In the genomic region with DNA sequence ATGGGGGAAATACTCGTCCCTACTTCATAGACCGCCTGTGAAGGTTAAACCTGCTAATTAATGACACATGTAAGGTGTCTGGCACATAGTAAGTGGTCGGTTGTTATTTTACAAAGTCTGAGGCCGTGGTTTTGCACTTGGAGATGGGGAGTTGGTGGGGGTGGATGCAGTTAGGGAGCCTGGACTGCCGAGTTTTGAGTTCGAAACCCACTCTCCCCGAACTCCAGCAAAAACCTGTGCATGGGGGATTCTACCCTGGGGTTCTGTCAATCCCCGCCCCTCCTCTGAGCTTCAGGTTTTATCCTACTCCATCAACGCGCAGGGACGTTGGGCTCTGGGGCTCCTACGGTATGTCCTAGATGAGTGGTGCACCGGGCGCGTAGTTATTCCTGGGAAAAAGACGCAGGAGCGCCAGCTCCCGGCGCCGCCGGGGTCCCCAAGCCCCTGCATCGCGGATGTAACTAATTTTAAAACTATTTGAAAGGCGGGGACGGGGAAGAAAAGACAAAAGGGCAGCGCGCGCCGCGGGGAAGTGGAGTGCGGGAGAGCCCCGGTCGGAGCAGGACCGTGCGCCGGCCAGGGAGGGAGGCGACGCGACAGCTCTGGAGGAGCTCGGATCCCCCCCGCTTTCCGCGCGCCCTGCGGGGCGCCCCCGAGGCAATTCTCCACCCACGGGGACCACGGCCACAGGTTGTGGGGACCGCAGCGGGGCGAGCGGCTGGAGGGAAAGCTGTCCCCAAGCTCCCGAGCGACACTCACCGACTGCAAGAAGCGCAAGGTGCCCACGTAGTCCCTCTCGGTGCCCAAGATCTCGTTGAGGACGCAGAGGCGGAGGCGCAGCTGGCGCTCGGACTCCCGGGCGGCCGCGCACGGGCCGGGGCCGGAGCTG, we compare ENCODE assay signal across 8 cellular contexts. TPM values are rescaled to one million over a fixed set of nuclear protein-coding genes. Genes with fewer than 3 reads are reported as not detected.
DNase-seq lines count a peak whose midpoint lies in the region; ATAC-seq and TF ChIP-seq lines count a peak whose summit lies in the region.

No MANE protein-coding gene starts in this region.

- H3K79me1 ChIP-seq in mesendoderm (ENCODE audit: low read length): peaks cover 14% of the 10 kb centered on the region

- H3K9me3 ChIP-seq in SJSA1 (replicated peaks) (no peaks in the 10 kb centered on the region), thyroid gland (no peaks in the 10 kb centered on the region)

- H3K27ac ChIP-seq in SJSA1 (peak overlapping the region; percentile 58), cingulate gyrus (ENCODE audit: low read depth, low read length) (peak overlapping the region; percentile 88), mesendoderm (ENCODE audit: low read depth, low read length) (peak overlapping the region; percentile 82), thyroid gland (peak overlapping the region in 1 of 3 donors; percentile 46)

- peak overlapping the region; percentile 96 for H3K56ac ChIP-seq in mesendoderm (ENCODE audit: low read length)

- ATAC-seq in activated CD4-positive, alpha-beta T cell treated with anti-CD3 and anti-CD28 coated beads for 36 hours: no peak
- ATAC-seq in HG02885 (IDR thresholded peaks at IDR 0.05; ENCODE audit: poor library complexity, unreplicated experiment) (peak; percentile 19), left lobe of liver (no peak)

- H3K4me3 ChIP-seq in SJSA1 (peak overlapping the region; percentile 89), mesendoderm (ENCODE audit: low read length) (peak overlapping the region; percentile 85), thyroid gland (replicated peaks in 1 of 3) (peak overlapping the region in 2 of 3 donors; percentile 57 to 65)

- TF ChIP-seq POLR2A in thyroid gland (IDR thresholded peaks at IDR 0.05): no peak

- H4K8ac ChIP-seq in mesendoderm (ENCODE audit: low read depth, low read length): no peak overlapping the region

- H3K79me2 ChIP-seq in mesendoderm (ENCODE audit: control insufficient read depth, insufficient read depth, low read length): peaks cover 41% of the 10 kb centered on the region

- CTCF ChIA-PET in activated CD4-positive, alpha-beta T cell treated with anti-CD3 and anti-CD28 coated beads for 36 hours (lab: Charles Lee): interaction anchor here (0.5 to 1.7 kb wide), 4 partner anchors 94 to 194 kb away, joined by 3 to 5 read pairs (median 3); partner anchors contain the start of gene ARFGEF2

- peak overlapping the region; percentile 95 for H3K27ac Mint-ChIP-seq in activated CD4-positive, alpha-beta T cell treated with anti-CD3 and anti-CD28 coated beads for 36 hours

- H3K18ac ChIP-seq in mesendoderm (ENCODE audit: low read length): peak overlapping the region; percentile 86

- WGBS in mesendoderm (ENCODE audit: extremely low coverage, insufficient coverage, low lambda C conversion rate): no CpG with 5 or more reads among the region's 72 CpGs
- WGBS in thyroid gland, 2 donors: 5 to 9% methylated on average over 35 to 56 of the region's 72 CpGs

- peaks cover 3% of the 10 kb centered on the region; the same call in 1 of the 2 replicates for H3K36me3 ChIP-seq in SJSA1
- peaks cover 1% of the 10 kb centered on the region for H3K36me3 ChIP-seq in mesendoderm (ENCODE audit: control insufficient read depth, insufficient read depth, low read length)
- no peaks in the 10 kb centered on the region for H3K36me3 ChIP-seq in thyroid gland

- peak overlapping the region; percentile 82 for H3K4ac ChIP-seq in mesendoderm (ENCODE audit: low read depth, low read length)

- H3K27me3 ChIP-seq in SJSA1 (replicated peaks) (no peaks in the 10 kb centered on the region), mesendoderm (ENCODE audit: insufficient read depth, low read length, poor library complexity) (no peaks in the 10 kb centered on the region), thyroid gland (no peaks in the 10 kb centered on the region)

- H2BK5ac ChIP-seq in mesendoderm (ENCODE audit: low read length): peak overlapping the region; percentile 83

- H3K4me1 Mint-ChIP-seq in activated CD4-positive, alpha-beta T cell treated with anti-CD3 and anti-CD28 coated beads for 36 hours: peaks cover 48% of the 10 kb centered on the region

- peak overlapping the region; percentile 88 for H3K4me3 Mint-ChIP-seq in activated CD4-positive, alpha-beta T cell treated with anti-CD3 and anti-CD28 coated beads for 36 hours

- peak; percentile 57 for DNase-seq in activated CD4-positive, alpha-beta T cell treated with anti-CD3 and anti-CD28 coated beads for 36 hours
- DNase-seq in activated CD4-positive, alpha-beta T cell treated with anti-CD3 and anti-CD28 coated beads for 1 hour: no peak
- peak; percentile 55 to 75 for DNase-seq in SJSA1 (ENCODE audit: low read depth in 1 of 2, low spot score in 2 of 2)
- peak; percentile 78 for DNase-seq in mesendoderm
- DNase-seq in thyroid gland: peak; percentile 39
- DNase-seq in left lobe of liver (ENCODE audit: low spot score): no peak

- POLR2A ChIA-PET in activated CD4-positive, alpha-beta T cell treated with anti-CD3 and anti-CD28 coated beads for 36 hours (lab: Charles Lee): interaction anchor here (0.6 to 1.6 kb wide), 3 partner anchors 58 to 1227 kb away, joined by 3 read pairs; no protein-coding TSS in a partner anchor

- intact Hi-C loops in activated CD4-positive, alpha-beta T cell treated with anti-CD3 and anti-CD28 coated beads for 36 hours (cut with DNase I, micrococcal nuclease): loop anchor here in 1 of 2 experiments (2.0 to 5.0 kb wide), 2 partner anchors 80 to 110 kb away; no protein-coding TSS in a partner anchor
- intact Hi-C loops in thyroid gland (cut with DNase I): loop anchor here (5.0 kb wide), 1 partner anchor 145 kb away; no protein-coding TSS in a partner anchor

- no peak overlapping the region for H2BK15ac ChIP-seq in mesendoderm (replicated peaks; ENCODE audit: low read depth)

- peak overlapping the region; percentile 61 for H3K4me2 ChIP-seq in mesendoderm (ENCODE audit: low read length)

- H2AK5ac ChIP-seq in mesendoderm (ENCODE audit: low read length): no peak overlapping the region

- TF ChIP-seq CTCF in thyroid gland (IDR thresholded peaks at IDR 0.05): no peak

- H3K23ac ChIP-seq in mesendoderm (ENCODE audit: low read length): peak overlapping the region; percentile 72

- H4K5ac ChIP-seq in mesendoderm (ENCODE audit: low read length): no peak overlapping the region

- H3K4me1 ChIP-seq in SJSA1 (replicated peaks): peaks cover 59% of the 10 kb centered on the region
- peaks cover 12% of the 10 kb centered on the region for H3K4me1 ChIP-seq in mesendoderm (ENCODE audit: control insufficient read depth, low read depth, low read length)
- peaks cover 24 to 58% of the 10 kb centered on the region in 2 donors for H3K4me1 ChIP-seq in thyroid gland

- H3K9ac ChIP-seq in mesendoderm (ENCODE audit: low read length): peak overlapping the region; percentile 93

- H2BK120ac ChIP-seq in mesendoderm (ENCODE audit: low read depth, low read length): peak overlapping the region; percentile 33

- H3K9me3 Mint-ChIP-seq in activated CD4-positive, alpha-beta T cell treated with anti-CD3 and anti-CD28 coated beads for 36 hours (ENCODE audit: low read depth): no peaks in the 10 kb centered on the region

- H3K27me3 Mint-ChIP-seq in activated CD4-positive, alpha-beta T cell treated with anti-CD3 and anti-CD28 coated beads for 36 hours: peaks cover 21% of the 10 kb centered on the region

- H3K36me3 Mint-ChIP-seq in activated CD4-positive, alpha-beta T cell treated with anti-CD3 and anti-CD28 coated beads for 36 hours (ENCODE audit: low read depth): no peaks in the 10 kb centered on the region

RNA-seq across cellular contexts. Expression of gene PREX1, which starts 0.7 kb away (rescaled TPM):
- total RNA-seq in activated CD4-positive, alpha-beta T cell treated with anti-CD3 and anti-CD28 coated beads for 36 hours: 10 to 100 TPM; 36.5 to 39.2 TPM
- total RNA-seq in SJSA1 (2014; rRNA removed; shearing (Covaris generic)): 27.5 and 34.3 TPM in 2 replicates
- polyA plus RNA-seq in mesendoderm (2013, experiment 1 of 2): 20.7 TPM
- polyA plus RNA-seq in mesendoderm (2013, experiment 2 of 2): 19.7 TPM
- total RNA-seq in thyroid gland (10 to 100 TPM; 10.2 to 42.7 (median 18.7) TPM), left lobe of liver (5.8 TPM)

Comparison
In these comparisons a context has a peak if more than half of its experiments do, and no peak if none do; other contexts are left out.
1. DNase-seq: peak in activated CD4-positive, alpha-beta T cell treated with anti-CD3 and anti-CD28 coated beads for 36 hours (single experiment), SJSA1 (2 of 2), mesendoderm (single experiment) and thyroid gland (2 of 2); none in activated CD4-positive, alpha-beta T cell treated with anti-CD3 and anti-CD28 coated beads for 1 hour (single experiment) and left lobe of liver (single experiment).
2. Peak in every context shown above with its lines, with median percentiles within 50 percentile points of each other: H3K4me3 ChIP-seq.